In the genomic region with DNA sequence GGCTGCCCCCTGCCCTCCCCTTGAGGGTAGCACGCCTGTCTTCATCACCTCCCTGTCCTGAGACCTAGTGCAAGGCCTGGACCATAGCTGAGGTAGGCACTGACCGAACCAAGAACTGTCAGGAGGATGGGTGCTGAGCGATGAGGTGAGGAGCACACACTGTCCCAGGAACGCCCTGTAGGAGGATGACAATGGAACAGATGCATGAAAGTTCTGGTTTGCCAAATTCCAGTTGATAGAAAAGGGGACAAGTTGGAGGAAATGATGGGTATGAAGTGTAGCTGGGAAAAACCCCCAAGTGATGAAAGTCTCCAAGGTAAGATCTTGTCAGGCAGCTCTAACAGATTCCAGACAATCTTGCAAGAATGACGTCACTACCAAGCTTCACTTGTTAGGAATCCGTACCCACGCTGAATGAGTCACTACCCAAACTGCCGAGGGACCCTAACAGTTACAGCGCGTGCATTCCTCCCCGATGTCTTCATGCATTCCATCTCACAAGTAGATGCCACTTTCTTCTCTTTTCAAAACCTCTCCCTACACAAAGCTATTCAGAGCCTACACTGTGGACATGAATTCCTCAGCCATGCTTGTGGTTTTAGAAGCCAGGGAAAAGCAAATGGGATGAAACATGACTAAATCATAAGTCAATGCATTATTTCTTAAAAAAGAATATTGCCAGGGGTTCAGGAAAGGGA, we compare ENCODE assay signal across 1 cellular context.
TF ChIP-seq lines count a peak whose summit lies in the region.

No MANE protein-coding gene starts in this region.

TF ChIP-seq in HEK293, 187 proteins besides CTCF, POLR2A, EP300 and RAD21 (continued from another document and continues in another):
- TF ChIP-seq, protein P1, sequence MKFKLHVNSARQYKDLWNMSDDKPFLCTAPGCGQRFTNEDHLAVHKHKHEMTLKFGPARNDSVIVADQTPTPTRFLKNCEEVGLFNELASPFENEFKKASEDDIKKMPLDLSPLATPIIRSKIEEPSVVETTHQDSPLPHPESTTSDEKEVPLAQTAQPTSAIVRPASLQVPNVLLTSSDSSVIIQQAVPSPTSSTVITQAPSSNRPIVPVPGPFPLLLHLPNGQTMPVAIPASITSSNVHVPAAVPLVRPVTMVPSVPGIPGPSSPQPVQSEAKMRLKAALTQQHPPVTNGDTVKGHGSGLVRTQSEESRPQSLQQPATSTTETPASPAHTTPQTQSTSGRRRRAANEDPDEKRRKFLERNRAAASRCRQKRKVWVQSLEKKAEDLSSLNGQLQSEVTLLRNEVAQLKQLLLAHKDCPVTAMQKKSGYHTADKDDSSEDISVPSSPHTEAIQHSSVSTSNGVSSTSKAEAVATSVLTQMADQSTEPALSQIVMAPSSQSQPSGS (tag by site-specific recombination; IDR thresholded peaks at IDR 0.05; ENCODE audit: low read depth) = peak; percentile 98
- no peak for TF ChIP-seq GFI1B (tag by site-specific recombination; IDR thresholded peaks at IDR 0.05)
- TF ChIP-seq, protein P2, sequence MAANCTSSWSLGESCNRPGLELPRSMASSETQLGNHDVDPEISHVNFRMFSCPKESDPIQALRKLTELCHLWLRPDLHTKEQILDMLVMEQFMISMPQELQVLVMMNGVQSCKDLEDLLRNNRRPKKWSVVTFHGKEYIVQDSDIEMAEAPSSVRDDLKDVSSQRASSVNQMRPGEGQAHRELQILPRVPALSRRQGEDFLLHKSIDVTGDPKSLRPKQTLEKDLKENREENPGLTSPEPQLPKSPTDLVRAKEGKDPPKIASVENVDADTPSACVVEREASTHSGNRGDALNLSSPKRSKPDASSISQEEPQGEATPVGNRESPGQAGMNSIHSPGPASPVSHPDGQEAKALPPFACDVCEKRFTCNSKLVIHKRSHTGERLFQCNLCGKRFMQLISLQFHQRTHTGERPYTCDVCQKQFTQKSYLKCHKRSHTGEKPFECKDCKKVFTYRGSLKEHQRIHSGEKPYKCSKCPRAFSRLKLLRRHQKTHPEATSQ (tag by site-specific recombination; IDR thresholded peaks at IDR 0.05) = no peak
- no peak for TF ChIP-seq ZNF23 (tag by site-specific recombination; IDR thresholded peaks at IDR 0.05; ENCODE audit: borderline replicate concordance)
- TF ChIP-seq, protein P3, sequence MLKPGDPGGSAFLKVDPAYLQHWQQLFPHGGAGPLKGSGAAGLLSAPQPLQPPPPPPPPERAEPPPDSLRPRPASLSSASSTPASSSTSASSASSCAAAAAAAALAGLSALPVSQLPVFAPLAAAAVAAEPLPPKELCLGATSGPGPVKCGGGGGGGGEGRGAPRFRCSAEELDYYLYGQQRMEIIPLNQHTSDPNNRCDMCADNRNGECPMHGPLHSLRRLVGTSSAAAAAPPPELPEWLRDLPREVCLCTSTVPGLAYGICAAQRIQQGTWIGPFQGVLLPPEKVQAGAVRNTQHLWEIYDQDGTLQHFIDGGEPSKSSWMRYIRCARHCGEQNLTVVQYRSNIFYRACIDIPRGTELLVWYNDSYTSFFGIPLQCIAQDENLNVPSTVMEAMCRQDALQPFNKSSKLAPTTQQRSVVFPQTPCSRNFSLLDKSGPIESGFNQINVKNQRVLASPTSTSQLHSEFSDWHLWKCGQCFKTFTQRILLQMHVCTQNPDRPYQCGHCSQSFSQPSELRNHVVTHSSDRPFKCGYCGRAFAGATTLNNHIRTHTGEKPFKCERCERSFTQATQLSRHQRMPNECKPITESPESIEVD (tag by site-specific recombination; IDR thresholded peaks at IDR 0.05) = no peak
- TF ChIP-seq GLIS1 (tag by site-specific recombination; IDR thresholded peaks at IDR 0.05) = peak; percentile 61
- TF ChIP-seq ZNF837 (tag by site-specific recombination; IDR thresholded peaks at IDR 0.05) = no peak
- TF ChIP-seq SALL2 (tag by site-specific recombination; IDR thresholded peaks at IDR 0.05; ENCODE audit: borderline replicate concordance) = no peak
- TF ChIP-seq ZNF558 (tag by site-specific recombination; IDR thresholded peaks at IDR 0.05) = peak; percentile 71; the same call in 1 of the 2 replicates
- peak; percentile 76 for TF ChIP-seq ZFHX2 (tag by site-specific recombination; conservative IDR thresholded peaks at IDR 0.05)
- no peak for TF ChIP-seq ZNF701 (tag by site-specific recombination; IDR thresholded peaks at IDR 0.05)
- peak; percentile 47 for TF ChIP-seq ZXDB (tag by site-specific recombination; IDR thresholded peaks at IDR 0.05)
- no peak for TF ChIP-seq ZNF791 (tag by site-specific recombination; IDR thresholded peaks at IDR 0.05)
- TF ChIP-seq, protein P4, sequence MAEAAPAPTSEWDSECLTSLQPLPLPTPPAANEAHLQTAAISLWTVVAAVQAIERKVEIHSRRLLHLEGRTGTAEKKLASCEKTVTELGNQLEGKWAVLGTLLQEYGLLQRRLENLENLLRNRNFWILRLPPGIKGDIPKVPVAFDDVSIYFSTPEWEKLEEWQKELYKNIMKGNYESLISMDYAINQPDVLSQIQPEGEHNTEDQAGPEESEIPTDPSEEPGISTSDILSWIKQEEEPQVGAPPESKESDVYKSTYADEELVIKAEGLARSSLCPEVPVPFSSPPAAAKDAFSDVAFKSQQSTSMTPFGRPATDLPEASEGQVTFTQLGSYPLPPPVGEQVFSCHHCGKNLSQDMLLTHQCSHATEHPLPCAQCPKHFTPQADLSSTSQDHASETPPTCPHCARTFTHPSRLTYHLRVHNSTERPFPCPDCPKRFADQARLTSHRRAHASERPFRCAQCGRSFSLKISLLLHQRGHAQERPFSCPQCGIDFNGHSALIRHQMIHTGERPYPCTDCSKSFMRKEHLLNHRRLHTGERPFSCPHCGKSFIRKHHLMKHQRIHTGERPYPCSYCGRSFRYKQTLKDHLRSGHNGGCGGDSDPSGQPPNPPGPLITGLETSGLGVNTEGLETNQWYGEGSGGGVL (tag by site-specific recombination; IDR thresholded peaks at IDR 0.05) = 0 out of 2 replicates have a peak, but pooled peaks have one; percentile 33
- no peak for TF ChIP-seq ZNF302 (tag by site-specific recombination; IDR thresholded peaks at IDR 0.05; ENCODE audit: low read depth)
- TF ChIP-seq ZNF629 (tag by site-specific recombination; IDR thresholded peaks at IDR 0.05) = peak; percentile 98
- TF ChIP-seq FEZF1 (tag by site-specific recombination; IDR thresholded peaks at IDR 0.05) = no peak
- TF ChIP-seq, protein P5, sequence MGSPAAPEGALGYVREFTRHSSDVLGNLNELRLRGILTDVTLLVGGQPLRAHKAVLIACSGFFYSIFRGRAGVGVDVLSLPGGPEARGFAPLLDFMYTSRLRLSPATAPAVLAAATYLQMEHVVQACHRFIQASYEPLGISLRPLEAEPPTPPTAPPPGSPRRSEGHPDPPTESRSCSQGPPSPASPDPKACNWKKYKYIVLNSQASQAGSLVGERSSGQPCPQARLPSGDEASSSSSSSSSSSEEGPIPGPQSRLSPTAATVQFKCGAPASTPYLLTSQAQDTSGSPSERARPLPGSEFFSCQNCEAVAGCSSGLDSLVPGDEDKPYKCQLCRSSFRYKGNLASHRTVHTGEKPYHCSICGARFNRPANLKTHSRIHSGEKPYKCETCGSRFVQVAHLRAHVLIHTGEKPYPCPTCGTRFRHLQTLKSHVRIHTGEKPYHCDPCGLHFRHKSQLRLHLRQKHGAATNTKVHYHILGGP (tag by site-specific recombination; IDR thresholded peaks at IDR 0.05) = no peak
- TF ChIP-seq OSR2 (tag by site-specific recombination; IDR thresholded peaks at IDR 0.05) = no peak
- TF ChIP-seq ZNF623 (tag by site-specific recombination; IDR thresholded peaks at IDR 0.05) = no peak
- no peak for TF ChIP-seq ZNF121 (tag by site-specific recombination; IDR thresholded peaks at IDR 0.05)
- TF ChIP-seq, protein P6, sequence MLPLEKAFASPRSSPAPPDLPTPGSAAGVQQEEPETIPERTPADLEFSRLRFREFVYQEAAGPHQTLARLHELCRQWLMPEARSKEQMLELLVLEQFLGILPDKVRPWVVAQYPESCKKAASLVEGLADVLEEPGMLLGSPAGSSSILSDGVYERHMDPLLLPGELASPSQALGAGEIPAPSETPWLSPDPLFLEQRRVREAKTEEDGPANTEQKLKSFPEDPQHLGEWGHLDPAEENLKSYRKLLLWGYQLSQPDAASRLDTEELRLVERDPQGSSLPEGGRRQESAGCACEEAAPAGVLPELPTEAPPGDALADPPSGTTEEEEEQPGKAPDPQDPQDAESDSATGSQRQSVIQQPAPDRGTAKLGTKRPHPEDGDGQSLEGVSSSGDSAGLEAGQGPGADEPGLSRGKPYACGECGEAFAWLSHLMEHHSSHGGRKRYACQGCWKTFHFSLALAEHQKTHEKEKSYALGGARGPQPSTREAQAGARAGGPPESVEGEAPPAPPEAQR (tag by site-specific recombination; IDR thresholded peaks at IDR 0.05) = 0 out of 2 replicates have a peak, but pooled peaks have one; percentile 68
- TF ChIP-seq YY2 (tag by site-specific recombination; IDR thresholded peaks at IDR 0.05) = no peak
- TF ChIP-seq, protein P7, sequence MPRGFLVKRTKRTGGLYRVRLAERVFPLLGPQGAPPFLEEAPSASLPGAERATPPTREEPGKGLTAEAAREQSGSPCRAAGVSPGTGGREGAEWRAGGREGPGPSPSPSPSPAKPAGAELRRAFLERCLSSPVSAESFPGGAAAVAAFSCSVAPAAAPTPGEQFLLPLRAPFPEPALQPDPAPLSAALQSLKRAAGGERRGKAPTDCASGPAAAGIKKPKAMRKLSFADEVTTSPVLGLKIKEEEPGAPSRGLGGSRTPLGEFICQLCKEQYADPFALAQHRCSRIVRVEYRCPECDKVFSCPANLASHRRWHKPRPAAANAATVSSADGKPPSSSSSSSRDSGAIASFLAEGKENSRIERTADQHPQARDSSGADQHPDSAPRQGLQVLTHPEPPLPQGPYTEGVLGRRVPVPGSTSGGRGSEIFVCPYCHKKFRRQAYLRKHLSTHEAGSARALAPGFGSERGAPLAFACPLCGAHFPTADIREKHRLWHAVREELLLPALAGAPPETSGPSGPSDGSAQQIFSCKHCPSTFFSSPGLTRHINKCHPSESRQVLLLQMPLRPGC (tag by site-specific recombination; IDR thresholded peaks at IDR 0.05) = peak; percentile 98
- no peak for TF ChIP-seq ZNF19 (tag by site-specific recombination; IDR thresholded peaks at IDR 0.05; ENCODE audit: low read depth)
- TF ChIP-seq HOXA7 (CRISPR knock-in tag; IDR thresholded peaks at IDR 0.05; ENCODE audit: borderline replicate concordance) = no peak
- TF ChIP-seq SETDB1 (IDR thresholded peaks at IDR 0.05; ENCODE audit: insufficient read length, low read length) = no peak
- peak; percentile 89 for TF ChIP-seq SP7 (tag by site-specific recombination; IDR thresholded peaks at IDR 0.05)
- TF ChIP-seq, protein P8, sequence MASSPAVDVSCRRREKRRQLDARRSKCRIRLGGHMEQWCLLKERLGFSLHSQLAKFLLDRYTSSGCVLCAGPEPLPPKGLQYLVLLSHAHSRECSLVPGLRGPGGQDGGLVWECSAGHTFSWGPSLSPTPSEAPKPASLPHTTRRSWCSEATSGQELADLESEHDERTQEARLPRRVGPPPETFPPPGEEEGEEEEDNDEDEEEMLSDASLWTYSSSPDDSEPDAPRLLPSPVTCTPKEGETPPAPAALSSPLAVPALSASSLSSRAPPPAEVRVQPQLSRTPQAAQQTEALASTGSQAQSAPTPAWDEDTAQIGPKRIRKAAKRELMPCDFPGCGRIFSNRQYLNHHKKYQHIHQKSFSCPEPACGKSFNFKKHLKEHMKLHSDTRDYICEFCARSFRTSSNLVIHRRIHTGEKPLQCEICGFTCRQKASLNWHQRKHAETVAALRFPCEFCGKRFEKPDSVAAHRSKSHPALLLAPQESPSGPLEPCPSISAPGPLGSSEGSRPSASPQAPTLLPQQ (tag by site-specific recombination; IDR thresholded peaks at IDR 0.05) = peak; percentile 53; the same call in 1 of the 2 replicates
- TF ChIP-seq MEIS1 (CRISPR knock-in tag; IDR thresholded peaks at IDR 0.05; ENCODE audit: borderline replicate concordance) = no peak
- no peak for TF ChIP-seq GLIS2 (tag by site-specific recombination; IDR thresholded peaks at IDR 0.05)
- no peak for TF ChIP-seq ZNF48 (tag by site-specific recombination; IDR thresholded peaks at IDR 0.05)
- TF ChIP-seq ZNF664 (tag by site-specific recombination; IDR thresholded peaks at IDR 0.05) = no peak
- TF ChIP-seq, protein P9, sequence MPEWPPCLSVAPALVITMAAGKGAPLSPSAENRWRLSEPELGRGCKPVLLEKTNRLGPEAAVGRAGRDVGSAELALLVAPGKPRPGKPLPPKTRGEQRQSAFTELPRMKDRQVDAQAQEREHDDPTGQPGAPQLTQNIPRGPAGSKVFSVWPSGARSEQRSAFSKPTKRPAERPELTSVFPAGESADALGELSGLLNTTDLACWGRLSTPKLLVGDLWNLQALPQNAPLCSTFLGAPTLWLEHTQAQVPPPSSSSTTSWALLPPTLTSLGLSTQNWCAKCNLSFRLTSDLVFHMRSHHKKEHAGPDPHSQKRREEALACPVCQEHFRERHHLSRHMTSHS (tag by site-specific recombination; IDR thresholded peaks at IDR 0.05) = no peak
- TF ChIP-seq, protein P10, sequence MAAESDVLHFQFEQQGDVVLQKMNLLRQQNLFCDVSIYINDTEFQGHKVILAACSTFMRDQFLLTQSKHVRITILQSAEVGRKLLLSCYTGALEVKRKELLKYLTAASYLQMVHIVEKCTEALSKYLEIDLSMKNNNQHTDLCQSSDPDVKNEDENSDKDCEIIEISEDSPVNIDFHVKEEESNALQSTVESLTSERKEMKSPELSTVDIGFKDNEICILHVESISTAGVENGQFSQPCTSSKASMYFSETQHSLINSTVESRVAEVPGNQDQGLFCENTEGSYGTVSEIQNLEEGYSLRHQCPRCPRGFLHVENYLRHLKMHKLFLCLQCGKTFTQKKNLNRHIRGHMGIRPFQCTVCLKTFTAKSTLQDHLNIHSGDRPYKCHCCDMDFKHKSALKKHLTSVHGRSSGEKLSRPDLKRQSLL (tag by site-specific recombination; IDR thresholded peaks at IDR 0.05) = no peak
- TF ChIP-seq, protein P11, sequence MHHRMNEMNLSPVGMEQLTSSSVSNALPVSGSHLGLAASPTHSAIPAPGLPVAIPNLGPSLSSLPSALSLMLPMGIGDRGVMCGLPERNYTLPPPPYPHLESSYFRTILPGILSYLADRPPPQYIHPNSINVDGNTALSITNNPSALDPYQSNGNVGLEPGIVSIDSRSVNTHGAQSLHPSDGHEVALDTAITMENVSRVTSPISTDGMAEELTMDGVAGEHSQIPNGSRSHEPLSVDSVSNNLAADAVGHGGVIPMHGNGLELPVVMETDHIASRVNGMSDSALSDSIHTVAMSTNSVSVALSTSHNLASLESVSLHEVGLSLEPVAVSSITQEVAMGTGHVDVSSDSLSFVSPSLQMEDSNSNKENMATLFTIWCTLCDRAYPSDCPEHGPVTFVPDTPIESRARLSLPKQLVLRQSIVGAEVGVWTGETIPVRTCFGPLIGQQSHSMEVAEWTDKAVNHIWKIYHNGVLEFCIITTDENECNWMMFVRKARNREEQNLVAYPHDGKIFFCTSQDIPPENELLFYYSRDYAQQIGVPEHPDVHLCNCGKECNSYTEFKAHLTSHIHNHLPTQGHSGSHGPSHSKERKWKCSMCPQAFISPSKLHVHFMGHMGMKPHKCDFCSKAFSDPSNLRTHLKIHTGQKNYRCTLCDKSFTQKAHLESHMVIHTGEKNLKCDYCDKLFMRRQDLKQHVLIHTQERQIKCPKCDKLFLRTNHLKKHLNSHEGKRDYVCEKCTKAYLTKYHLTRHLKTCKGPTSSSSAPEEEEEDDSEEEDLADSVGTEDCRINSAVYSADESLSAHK (tag by site-specific recombination; IDR thresholded peaks at IDR 0.05) = no peak
- TF ChIP-seq GLI2 (tag by site-specific recombination; IDR thresholded peaks at IDR 0.05; ENCODE audit: borderline replicate concordance, low read depth) = no peak
- no peak for TF ChIP-seq ZNF530 (tag by site-specific recombination; IDR thresholded peaks at IDR 0.05; ENCODE audit: low read depth)
- no peak for TF ChIP-seq TCF7L2 (IDR thresholded peaks at IDR 0.05; ENCODE audit: borderline replicate concordance, low read depth, low read length)
